Comparison of ENCODE assay signal across 8 cellular contexts in genomic region chr22:40922484-40923303, GRCh38. TPM values are rescaled to one million over a fixed set of nuclear protein-coding genes. Genes with fewer than 3 reads are reported as not detected.
DNase-seq lines count a peak whose midpoint lies in the region; ATAC-seq and TF ChIP-seq lines count a peak whose summit lies in the region.

No MANE protein-coding gene starts in this region.

- POLR2A ChIA-PET in activated CD8-positive, alpha-beta T cell treated with anti-CD3 and anti-CD28 coated beads, Interleukin-2, amount 10 ng/mL, durations not matched to agents 7 days and 5 days (lab: Charles Lee), result interaction anchor here (0.7 to 3.1 kb wide), 3 partner anchors 11 to 315 kb away, joined by 3 to 14 read pairs (median 10); partner anchors contain the start of gene RBX1

- peaks cover 4% of the 10 kb centered on the region for H3K4me1 Mint-ChIP-seq in activated CD8-positive, alpha-beta T cell treated with anti-CD3 and anti-CD28 coated beads, Interleukin-2, amount 10 ng/mL, durations not matched to agents 7 days and 5 days (ENCODE audit: low read depth)
- H3K4me1 Mint-ChIP-seq in osteocyte (ENCODE audit: unreplicated experiment), result peaks cover 3% of the 10 kb centered on the region

- H3K4me3 Mint-ChIP-seq in activated CD8-positive, alpha-beta T cell treated with anti-CD3 and anti-CD28 coated beads, Interleukin-2, amount 10 ng/mL, durations not matched to agents 7 days and 5 days, result no peak overlapping the region
- H3K4me3 Mint-ChIP-seq in osteocyte (ENCODE audit: unreplicated experiment), result no peak overlapping the region

- peak; percentile 60 for DNase-seq in AG20443 (ENCODE audit: low spot score)
- no peak for DNase-seq in GM06990 (ENCODE audit: extremely low read depth, insufficient read length)
- DNase-seq in NCI-H2029 treated with DMSO at 0.1 percent for 48 hours (lab: John Stamatoyannopoulos, UW), result peak; percentile 43
- peak; percentile 50 for DNase-seq in activated CD8-positive, alpha-beta T cell treated with anti-CD3 and anti-CD28 coated beads, Interleukin-2, amount 10 ng/mL, durations not matched to agents 7 days and 5 days
- DNase-seq in foreskin keratinocyte, result peak; percentile 8 to 42
- DNase-seq in osteocyte (ENCODE audit: extremely low spot score, unreplicated experiment), result no peak
- no peak for DNase-seq in islet precursor cell

- no peak overlapping the region for H3K27ac ChIP-seq in foreskin keratinocyte

- peaks cover 18% of the 10 kb centered on the region for H3K36me3 Mint-ChIP-seq in activated CD8-positive, alpha-beta T cell treated with anti-CD3 and anti-CD28 coated beads, Interleukin-2, amount 10 ng/mL, durations not matched to agents 7 days and 5 days (ENCODE audit: low read depth)
- peaks cover 33% of the 10 kb centered on the region for H3K36me3 Mint-ChIP-seq in osteocyte (ENCODE audit: unreplicated experiment)

- CTCF ChIA-PET in activated CD8-positive, alpha-beta T cell treated with anti-CD3 and anti-CD28 coated beads, Interleukin-2, amount 10 ng/mL, durations not matched to agents 7 days and 5 days (lab: Charles Lee), result interaction anchor here (0.6 to 3.6 kb wide), 78 partner anchors 8 to 496 kb away, joined by 3 to 114 read pairs (median 4); partner anchors contain the start of genes EP300, RBX1, SLC25A17 and ST13

- H3K27me3 ChIP-seq in GM06990 (replicated peaks; ENCODE audit: control insufficient read depth, insufficient read depth, low read length), result no peaks in the 10 kb centered on the region
- no peaks in the 10 kb centered on the region for H3K27me3 ChIP-seq in foreskin keratinocyte

- ATAC-seq in activated CD8-positive, alpha-beta T cell treated with anti-CD3 and anti-CD28 coated beads, Interleukin-2, amount 10 ng/mL, durations not matched to agents 7 days and 5 days, result peak; percentile 86
- ATAC-seq in foreskin keratinocyte (no peak), GM19035 (IDR thresholded peaks at IDR 0.05; ENCODE audit: unreplicated experiment) (no peak)

- peak overlapping the region; percentile 60 for H3K27ac Mint-ChIP-seq in activated CD8-positive, alpha-beta T cell treated with anti-CD3 and anti-CD28 coated beads, Interleukin-2, amount 10 ng/mL, durations not matched to agents 7 days and 5 days
- H3K27ac Mint-ChIP-seq in osteocyte (ENCODE audit: unreplicated experiment), result peak overlapping the region; percentile 60

- H3K27me3 Mint-ChIP-seq in activated CD8-positive, alpha-beta T cell treated with anti-CD3 and anti-CD28 coated beads, Interleukin-2, amount 10 ng/mL, durations not matched to agents 7 days and 5 days (ENCODE audit: low read depth), result no peaks in the 10 kb centered on the region
- H3K27me3 Mint-ChIP-seq in osteocyte (ENCODE audit: unreplicated experiment), result no peaks in the 10 kb centered on the region

- no peaks in the 10 kb centered on the region for H3K4me1 ChIP-seq in foreskin keratinocyte

- TF ChIP-seq CTCF in GM06990 (IDR thresholded peaks at IDR 0.05; ENCODE audit: insufficient read depth, low read length, poor library complexity, severe bottlenecking) (peak; percentile 58), foreskin keratinocyte (conservative IDR thresholded peaks at IDR 0.05) (peak; percentile 87), osteocyte (IDR thresholded peaks at IDR 0.05) (peak; percentile 74)

- H3K36me3 ChIP-seq in GM06990 (ENCODE audit: control insufficient read depth, insufficient read depth, low read length), result peaks cover 5% of the 10 kb centered on the region

- no peak overlapping the region for H3K4me3 ChIP-seq in GM06990 (replicated peaks; ENCODE audit: low read depth, low read length)

- no peaks in the 10 kb centered on the region for H3K9me3 Mint-ChIP-seq in activated CD8-positive, alpha-beta T cell treated with anti-CD3 and anti-CD28 coated beads, Interleukin-2, amount 10 ng/mL, durations not matched to agents 7 days and 5 days (ENCODE audit: insufficient read depth)
- no peaks in the 10 kb centered on the region for H3K9me3 Mint-ChIP-seq in osteocyte (ENCODE audit: unreplicated experiment)

RNA-seq across cellular contexts. Expression of gene RBX1, which starts 28.5 kb away (rescaled TPM):
- 10 to 100 TPM; 84.0 to 87.9 TPM for total RNA-seq in activated CD8-positive, alpha-beta T cell treated with anti-CD3 and anti-CD28 coated beads, Interleukin-2, amount 10 ng/mL, durations not matched to agents 7 days and 5 days
- total RNA-seq in foreskin keratinocyte, result 81.4 and 82.2 TPM in 2 replicates
- polyA plus RNA-seq in foreskin keratinocyte, result 130 TPM in 2 replicates
- total RNA-seq in osteocyte, result 54.1 and 58.5 TPM in 2 replicates

Comparison
In these comparisons a context has a peak if more than half of its experiments do, and no peak if none do; other contexts are left out.
1. DNase-seq: peak in AG20443 (single experiment), NCI-H2029 treated with DMSO at 0.1 percent for 48 hours (single experiment), activated CD8-positive, alpha-beta T cell treated with anti-CD3 and anti-CD28 coated beads, Interleukin-2, amount 10 ng/mL, durations not matched to agents 7 days and 5 days (single experiment) and foreskin keratinocyte (2 of 2); none in GM06990 (single experiment), osteocyte (single experiment) and islet precursor cell (single experiment).
2. Peak in every context shown above with its lines, with median percentiles within 50 percentile points of each other: CTCF ChIP-seq.